10 cellular contexts compared by ENCODE assay signal in the genomic region with DNA sequence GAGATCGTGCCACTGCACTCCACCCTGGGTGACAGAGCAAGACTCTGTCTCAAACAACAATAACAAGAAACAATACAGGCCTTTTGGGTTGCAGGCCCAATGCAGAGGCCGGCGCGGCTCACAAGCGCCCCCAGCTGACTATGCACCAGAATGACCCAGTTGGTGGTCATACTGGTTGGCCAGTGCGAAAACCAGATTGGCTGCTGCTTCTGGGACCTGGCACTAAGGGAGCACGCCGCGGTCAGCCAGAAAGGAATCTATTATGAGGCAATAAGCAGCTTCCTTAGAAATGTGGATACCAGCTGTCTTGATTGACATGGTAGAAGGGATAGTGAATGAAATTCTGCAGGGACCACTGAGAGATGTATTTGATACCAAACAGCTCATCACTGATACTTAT. TPM values are rescaled to one million over a fixed set of nuclear protein-coding genes. Genes with fewer than 3 reads are reported as not detected.
A peak's percentile ranks its signal among the peaks of the same experiment; 100 is the strongest.
DNase-seq lines count a peak whose midpoint lies in the region; ATAC-seq, FAIRE-seq and TF ChIP-seq lines count a peak whose summit lies in the region.
"Had no signal": no experiment of that assay in that cellular context is flagged by ENCODE, and none has a peak within 500 bp of the region (broad histone marks: within the 10 kb centered on the region; RNA-seq: fewer than 3 reads in every experiment).

No MANE protein-coding gene starts in this region.

- DNase-seq in Calu3: peak; percentile 53
- peak; percentile 6 for DNase-seq in HuH-7 (ENCODE audit: low spot score)
- no peak for DNase-seq in bronchial epithelial cell (ENCODE audit: low read depth)
- DNase-seq in medulla oblongata (ENCODE audit: extremely low spot score): peak; percentile 56
- no peak for DNase-seq in stimulated activated CD4-positive, alpha-beta T cell treated with anti-CD3 and anti-CD28 coated beads, Interleukin-4, amount 100 ng/mL, for 24 hours
- DNase-seq in stimulated activated naive CD4-positive, alpha-beta T cell treated with Interleukin-2 at 50 U/mL for 16 hours (lab: John Stamatoyannopoulos, UW): no peak
- DNase-seq in NCI-H2107 treated with DMSO at 0.1 percent for 48 hours (lab: John Stamatoyannopoulos, UW; ENCODE audit: unreplicated experiment): no peak
- DNase-seq: NCI-H1694, T-helper 9 cell had no signal

- H3K36me3 ChIP-seq in bronchial epithelial cell (ENCODE audit: control insufficient read depth, insufficient read depth, low read length): no peaks in the 10 kb centered on the region

- H3K4me1 Mint-ChIP-seq in Calu3 (ENCODE audit: low read depth, unreplicated experiment): peaks cover under 1% of the 10 kb centered on the region

- CTCF ChIA-PET in Calu3 (lab: Charles Lee): no interaction called here

- BruUV-seq in Calu3 (replicated peaks; lab: Mats Ljungman, UMichigan): no TSS peak

- FAIRE-seq in bronchial epithelial cell (lab: Jason Lieb, UNC): no peak

- H3K4me3 ChIP-seq in bronchial epithelial cell (ENCODE audit: low read depth, low read length): no peak overlapping the region

- no peaks in the 10 kb centered on the region for H3K27me3 ChIP-seq in bronchial epithelial cell (ENCODE audit: control insufficient read depth, insufficient read depth, low read length)

- ATAC-seq in HG03025 (IDR thresholded peaks at IDR 0.05; ENCODE audit: low FRiP score, unreplicated experiment): no peak

- intact Hi-C loops in Calu3 (cut with micrococcal nuclease; ENCODE audit: unreplicated experiment): no loop called here

- H3K27ac Mint-ChIP-seq in Calu3 (ENCODE audit: unreplicated experiment): no peak overlapping the region

- no peaks in the 10 kb centered on the region for H3K36me3 Mint-ChIP-seq in Calu3 (ENCODE audit: insufficient read depth, unreplicated experiment)

- no peak overlapping the region for H3K4me3 Mint-ChIP-seq in Calu3 (ENCODE audit: low read depth, unreplicated experiment)

- H3K9me3 Mint-ChIP-seq in Calu3 (ENCODE audit: low read depth, unreplicated experiment): peaks cover 9% of the 10 kb centered on the region

- H3K27me3 Mint-ChIP-seq in Calu3 (ENCODE audit: unreplicated experiment): no peaks in the 10 kb centered on the region

- TF ChIP-seq CTCF in Calu3 (IDR thresholded peaks at IDR 0.05; ENCODE audit: unreplicated experiment) (peak; percentile 34), bronchial epithelial cell (IDR thresholded peaks at IDR 0.05; ENCODE audit: insufficient read depth, low read length, severe bottlenecking) (peak; percentile 49)

RNA-seq across cellular contexts. Expression of gene RANBP17, which starts 35.0 kb away (rescaled TPM):
- 69.3 and 117 TPM in 2 replicates for total RNA-seq in Calu3 (2022)
- 6.8 and 10.6 TPM in 2 replicates for total RNA-seq in bronchial epithelial cell

Comparison
In these comparisons a context has a peak if more than half of its experiments do, and no peak if none do; other contexts are left out.
1. DNase-seq: peak in Calu3 (single experiment), HuH-7 (single experiment) and medulla oblongata (single experiment); none in bronchial epithelial cell (single experiment), stimulated activated CD4-positive, alpha-beta T cell treated with anti-CD3 and anti-CD28 coated beads, Interleukin-4, amount 100 ng/mL, for 24 hours (single experiment), stimulated activated naive CD4-positive, alpha-beta T cell treated with Interleukin-2 at 50 U/mL for 16 hours (single experiment) and NCI-H2107 treated with DMSO at 0.1 percent for 48 hours (single experiment).